ENCODE assay signal across 1 cellular context in the genomic region with DNA sequence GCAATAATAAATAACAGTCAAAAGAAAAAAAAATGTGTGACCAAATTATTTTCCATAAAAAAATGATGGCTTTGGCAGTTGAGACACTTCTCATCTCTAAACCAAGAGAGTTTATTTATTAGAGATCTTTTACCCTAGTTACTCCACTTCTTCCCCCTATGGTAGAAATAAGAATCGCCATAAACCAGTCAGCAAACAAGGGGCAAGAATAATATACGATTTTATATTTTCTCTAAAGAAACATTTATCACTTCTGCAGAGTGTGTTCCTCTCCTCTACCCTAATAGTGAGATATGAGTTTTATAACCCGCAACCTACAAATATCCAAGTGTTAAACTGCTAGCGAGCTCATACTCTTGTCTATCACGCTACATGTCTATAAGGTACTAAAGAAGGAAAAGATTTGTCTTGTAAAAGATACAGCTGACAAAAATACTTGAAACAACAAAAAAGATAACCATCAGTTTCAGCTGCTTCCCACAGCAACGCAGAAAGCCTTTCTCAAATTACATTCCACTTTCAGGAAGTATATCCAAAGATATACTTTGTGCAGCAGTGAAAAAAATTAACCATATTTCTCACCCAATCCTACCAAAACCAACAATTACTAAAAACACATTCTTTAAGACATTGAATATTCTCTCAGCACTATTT.
TF ChIP-seq lines count a peak whose summit lies in the region.

No MANE protein-coding gene starts in this region.

TF ChIP-seq in PFSK-1, 5 proteins besides CTCF, POLR2A, EP300 and RAD21 (continued from another document):
- TF ChIP-seq, protein P1, sequence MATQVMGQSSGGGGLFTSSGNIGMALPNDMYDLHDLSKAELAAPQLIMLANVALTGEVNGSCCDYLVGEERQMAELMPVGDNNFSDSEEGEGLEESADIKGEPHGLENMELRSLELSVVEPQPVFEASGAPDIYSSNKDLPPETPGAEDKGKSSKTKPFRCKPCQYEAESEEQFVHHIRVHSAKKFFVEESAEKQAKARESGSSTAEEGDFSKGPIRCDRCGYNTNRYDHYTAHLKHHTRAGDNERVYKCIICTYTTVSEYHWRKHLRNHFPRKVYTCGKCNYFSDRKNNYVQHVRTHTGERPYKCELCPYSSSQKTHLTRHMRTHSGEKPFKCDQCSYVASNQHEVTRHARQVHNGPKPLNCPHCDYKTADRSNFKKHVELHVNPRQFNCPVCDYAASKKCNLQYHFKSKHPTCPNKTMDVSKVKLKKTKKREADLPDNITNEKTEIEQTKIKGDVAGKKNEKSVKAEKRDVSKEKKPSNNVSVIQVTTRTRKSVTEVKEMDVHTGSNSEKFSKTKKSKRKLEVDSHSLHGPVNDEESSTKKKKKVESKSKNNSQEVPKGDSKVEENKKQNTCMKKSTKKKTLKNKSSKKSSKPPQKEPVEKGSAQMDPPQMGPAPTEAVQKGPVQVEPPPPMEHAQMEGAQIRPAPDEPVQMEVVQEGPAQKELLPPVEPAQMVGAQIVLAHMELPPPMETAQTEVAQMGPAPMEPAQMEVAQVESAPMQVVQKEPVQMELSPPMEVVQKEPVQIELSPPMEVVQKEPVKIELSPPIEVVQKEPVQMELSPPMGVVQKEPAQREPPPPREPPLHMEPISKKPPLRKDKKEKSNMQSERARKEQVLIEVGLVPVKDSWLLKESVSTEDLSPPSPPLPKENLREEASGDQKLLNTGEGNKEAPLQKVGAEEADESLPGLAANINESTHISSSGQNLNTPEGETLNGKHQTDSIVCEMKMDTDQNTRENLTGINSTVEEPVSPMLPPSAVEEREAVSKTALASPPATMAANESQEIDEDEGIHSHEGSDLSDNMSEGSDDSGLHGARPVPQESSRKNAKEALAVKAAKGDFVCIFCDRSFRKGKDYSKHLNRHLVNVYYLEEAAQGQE (IDR thresholded peaks at IDR 0.05; ENCODE audit: insufficient read depth in 1 of 2, low read depth in 2 of 2, low read length in 2 of 2), result no peak
- no peak for TF ChIP-seq TAF1 (IDR thresholded peaks at IDR 0.05; ENCODE audit: borderline replicate concordance, insufficient read depth, low read length)
- peak; percentile 31; the same call in 1 of the 2 replicates for TF ChIP-seq SIN3A (IDR thresholded peaks at IDR 0.05; ENCODE audit: borderline replicate concordance, insufficient read depth, low read length)
